1 cellular context compared by ENCODE assay signal in the genomic region with DNA sequence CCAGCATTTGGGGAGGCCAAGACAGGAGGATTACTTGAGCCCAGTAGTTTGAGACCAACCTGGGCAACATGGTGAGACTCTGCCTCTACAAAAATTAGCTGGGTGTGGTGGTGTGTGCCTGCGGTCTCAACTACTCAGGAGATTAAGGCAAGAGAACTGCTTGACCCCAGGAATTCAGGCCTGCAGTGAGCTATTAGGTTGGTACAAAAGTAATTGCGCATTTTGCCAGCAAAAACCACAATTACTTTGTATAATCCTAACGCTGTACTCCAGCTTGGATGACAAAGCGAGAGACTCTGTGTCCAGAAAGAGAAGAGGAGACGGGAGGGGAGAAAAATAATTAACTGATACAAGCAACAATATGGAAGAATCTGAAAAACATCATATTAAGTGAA.
TF ChIP-seq lines count a peak whose summit lies in the region.

No MANE protein-coding gene starts in this region.

TF ChIP-seq in HEK293, 187 proteins besides CTCF, POLR2A, EP300 and RAD21 (continued from another document):
- TF ChIP-seq GLI2 (tag by site-specific recombination; IDR thresholded peaks at IDR 0.05; ENCODE audit: borderline replicate concordance, low read depth) (no peak), HOXD13 (CRISPR knock-in tag; IDR thresholded peaks at IDR 0.05; ENCODE audit: borderline replicate concordance) (no peak), ZBTB48 (tag by site-specific recombination; IDR thresholded peaks at IDR 0.05) (no peak), ZNF416 (tag by site-specific recombination; IDR thresholded peaks at IDR 0.05) (no peak), ZNF354C (tag by site-specific recombination; IDR thresholded peaks at IDR 0.05; ENCODE audit: borderline replicate concordance, low read depth) (no peak), ZNF223 (tag by site-specific recombination; IDR thresholded peaks at IDR 0.05) (no peak), ZNF248 (tag by site-specific recombination; IDR thresholded peaks at IDR 0.05) (no peak), ZNF76 (tag by site-specific recombination; IDR thresholded peaks at IDR 0.05; ENCODE audit: borderline replicate concordance, low read depth) (no peak), ZNF433 (tag by site-specific recombination; IDR thresholded peaks at IDR 0.05; ENCODE audit: low read depth) (no peak), ZNF610 (tag by site-specific recombination; IDR thresholded peaks at IDR 0.05; ENCODE audit: borderline replicate concordance) (no peak), ZNF571 (tag by site-specific recombination; IDR thresholded peaks at IDR 0.05) (no peak), ZNF341 (tag by site-specific recombination; IDR thresholded peaks at IDR 0.05; ENCODE audit: low read depth) (no peak), GLIS1 (tag by site-specific recombination; IDR thresholded peaks at IDR 0.05) (no peak), KLF7 (tag by site-specific recombination; IDR thresholded peaks at IDR 0.05; ENCODE audit: borderline replicate concordance) (0 out of 2 replicates have a peak, but pooled peaks have one; percentile 38), FEZF1 (tag by site-specific recombination; IDR thresholded peaks at IDR 0.05) (peak; percentile 84), ZNF660 (tag by site-specific recombination; IDR thresholded peaks at IDR 0.05) (no peak), KLF8 (tag by site-specific recombination; IDR thresholded peaks at IDR 0.05) (no peak), ZNF366 (tag by site-specific recombination; conservative IDR thresholded peaks at IDR 0.05) (0 out of 2 replicates have a peak, but pooled peaks have one; percentile 12), ZFHX2 (tag by site-specific recombination; conservative IDR thresholded peaks at IDR 0.05) (no peak), ZIC2 (tag by site-specific recombination; IDR thresholded peaks at IDR 0.05) (no peak), ZNF510 (tag by site-specific recombination; IDR thresholded peaks at IDR 0.05; ENCODE audit: insufficient replicate concordance) (no peak), ZFP41 (tag by site-specific recombination; IDR thresholded peaks at IDR 0.05; ENCODE audit: borderline replicate concordance) (no peak), ZBTB49 (tag by site-specific recombination; IDR thresholded peaks at IDR 0.05; ENCODE audit: low read depth) (no peak), ZNF555 (tag by site-specific recombination; conservative IDR thresholded peaks at IDR 0.05) (no peak), ZNF394 (tag by site-specific recombination; IDR thresholded peaks at IDR 0.05; ENCODE audit: borderline replicate concordance) (peak; percentile 32; the same call in 1 of the 2 replicates), ZNF335 (tag by site-specific recombination; conservative IDR thresholded peaks at IDR 0.05) (no peak), HOXC10 (CRISPR knock-in tag; IDR thresholded peaks at IDR 0.05) (no peak), OSR2 (tag by site-specific recombination; IDR thresholded peaks at IDR 0.05) (no peak), KLF1 (tag by site-specific recombination; IDR thresholded peaks at IDR 0.05) (no peak), ZNF670 (tag by site-specific recombination; IDR thresholded peaks at IDR 0.05; ENCODE audit: low read depth) (no peak), ZBTB21 (tag by site-specific recombination; IDR thresholded peaks at IDR 0.05) (no peak), ZNF324 (tag by site-specific recombination; IDR thresholded peaks at IDR 0.05) (no peak), ZNF184 (tag by site-specific recombination; IDR thresholded peaks at IDR 0.05) (no peak), SCRT2 (tag by site-specific recombination; IDR thresholded peaks at IDR 0.05) (no peak), PRDM6 (tag by site-specific recombination; IDR thresholded peaks at IDR 0.05) (0 out of 2 replicates have a peak, but pooled peaks have one; percentile 11), ZNF623 (tag by site-specific recombination; IDR thresholded peaks at IDR 0.05) (no peak), TCF7L2 (IDR thresholded peaks at IDR 0.05; ENCODE audit: borderline replicate concordance, low read depth, low read length) (no peak), ZNF211 (tag by site-specific recombination; IDR thresholded peaks at IDR 0.05; ENCODE audit: low read depth) (no peak), REPIN1 (tag by site-specific recombination; IDR thresholded peaks at IDR 0.05; ENCODE audit: low read depth) (no peak), AEBP2 (tag by site-specific recombination; IDR thresholded peaks at IDR 0.05; ENCODE audit: borderline replicate concordance) (no peak), ZNF146 (tag by site-specific recombination; IDR thresholded peaks at IDR 0.05) (no peak), SCRT1 (tag by site-specific recombination; IDR thresholded peaks at IDR 0.05; ENCODE audit: borderline replicate concordance) (no peak), ZFP37 (tag by site-specific recombination; IDR thresholded peaks at IDR 0.05) (no peak), SP2 (tag by site-specific recombination; IDR thresholded peaks at IDR 0.05) (no peak), ZFP3 (tag by site-specific recombination; IDR thresholded peaks at IDR 0.05; ENCODE audit: low read depth) (no peak), ZNF16 (tag by site-specific recombination; IDR thresholded peaks at IDR 0.05; ENCODE audit: low read depth) (no peak)
- TF ChIP-seq, protein P1, sequence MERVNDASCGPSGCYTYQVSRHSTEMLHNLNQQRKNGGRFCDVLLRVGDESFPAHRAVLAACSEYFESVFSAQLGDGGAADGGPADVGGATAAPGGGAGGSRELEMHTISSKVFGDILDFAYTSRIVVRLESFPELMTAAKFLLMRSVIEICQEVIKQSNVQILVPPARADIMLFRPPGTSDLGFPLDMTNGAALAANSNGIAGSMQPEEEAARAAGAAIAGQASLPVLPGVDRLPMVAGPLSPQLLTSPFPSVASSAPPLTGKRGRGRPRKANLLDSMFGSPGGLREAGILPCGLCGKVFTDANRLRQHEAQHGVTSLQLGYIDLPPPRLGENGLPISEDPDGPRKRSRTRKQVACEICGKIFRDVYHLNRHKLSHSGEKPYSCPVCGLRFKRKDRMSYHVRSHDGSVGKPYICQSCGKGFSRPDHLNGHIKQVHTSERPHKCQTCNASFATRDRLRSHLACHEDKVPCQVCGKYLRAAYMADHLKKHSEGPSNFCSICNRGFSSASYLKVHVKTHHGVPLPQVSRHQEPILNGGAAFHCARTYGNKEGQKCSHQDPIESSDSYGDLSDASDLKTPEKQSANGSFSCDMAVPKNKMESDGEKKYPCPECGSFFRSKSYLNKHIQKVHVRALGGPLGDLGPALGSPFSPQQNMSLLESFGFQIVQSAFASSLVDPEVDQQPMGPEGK (tag by site-specific recombination; IDR thresholded peaks at IDR 0.05) = peak; percentile 13; the same call in 1 of the 2 replicates
- TF ChIP-seq, protein P2, sequence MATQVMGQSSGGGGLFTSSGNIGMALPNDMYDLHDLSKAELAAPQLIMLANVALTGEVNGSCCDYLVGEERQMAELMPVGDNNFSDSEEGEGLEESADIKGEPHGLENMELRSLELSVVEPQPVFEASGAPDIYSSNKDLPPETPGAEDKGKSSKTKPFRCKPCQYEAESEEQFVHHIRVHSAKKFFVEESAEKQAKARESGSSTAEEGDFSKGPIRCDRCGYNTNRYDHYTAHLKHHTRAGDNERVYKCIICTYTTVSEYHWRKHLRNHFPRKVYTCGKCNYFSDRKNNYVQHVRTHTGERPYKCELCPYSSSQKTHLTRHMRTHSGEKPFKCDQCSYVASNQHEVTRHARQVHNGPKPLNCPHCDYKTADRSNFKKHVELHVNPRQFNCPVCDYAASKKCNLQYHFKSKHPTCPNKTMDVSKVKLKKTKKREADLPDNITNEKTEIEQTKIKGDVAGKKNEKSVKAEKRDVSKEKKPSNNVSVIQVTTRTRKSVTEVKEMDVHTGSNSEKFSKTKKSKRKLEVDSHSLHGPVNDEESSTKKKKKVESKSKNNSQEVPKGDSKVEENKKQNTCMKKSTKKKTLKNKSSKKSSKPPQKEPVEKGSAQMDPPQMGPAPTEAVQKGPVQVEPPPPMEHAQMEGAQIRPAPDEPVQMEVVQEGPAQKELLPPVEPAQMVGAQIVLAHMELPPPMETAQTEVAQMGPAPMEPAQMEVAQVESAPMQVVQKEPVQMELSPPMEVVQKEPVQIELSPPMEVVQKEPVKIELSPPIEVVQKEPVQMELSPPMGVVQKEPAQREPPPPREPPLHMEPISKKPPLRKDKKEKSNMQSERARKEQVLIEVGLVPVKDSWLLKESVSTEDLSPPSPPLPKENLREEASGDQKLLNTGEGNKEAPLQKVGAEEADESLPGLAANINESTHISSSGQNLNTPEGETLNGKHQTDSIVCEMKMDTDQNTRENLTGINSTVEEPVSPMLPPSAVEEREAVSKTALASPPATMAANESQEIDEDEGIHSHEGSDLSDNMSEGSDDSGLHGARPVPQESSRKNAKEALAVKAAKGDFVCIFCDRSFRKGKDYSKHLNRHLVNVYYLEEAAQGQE (tag by site-specific recombination; IDR thresholded peaks at IDR 0.05) = no peak
- TF ChIP-seq, protein P3, sequence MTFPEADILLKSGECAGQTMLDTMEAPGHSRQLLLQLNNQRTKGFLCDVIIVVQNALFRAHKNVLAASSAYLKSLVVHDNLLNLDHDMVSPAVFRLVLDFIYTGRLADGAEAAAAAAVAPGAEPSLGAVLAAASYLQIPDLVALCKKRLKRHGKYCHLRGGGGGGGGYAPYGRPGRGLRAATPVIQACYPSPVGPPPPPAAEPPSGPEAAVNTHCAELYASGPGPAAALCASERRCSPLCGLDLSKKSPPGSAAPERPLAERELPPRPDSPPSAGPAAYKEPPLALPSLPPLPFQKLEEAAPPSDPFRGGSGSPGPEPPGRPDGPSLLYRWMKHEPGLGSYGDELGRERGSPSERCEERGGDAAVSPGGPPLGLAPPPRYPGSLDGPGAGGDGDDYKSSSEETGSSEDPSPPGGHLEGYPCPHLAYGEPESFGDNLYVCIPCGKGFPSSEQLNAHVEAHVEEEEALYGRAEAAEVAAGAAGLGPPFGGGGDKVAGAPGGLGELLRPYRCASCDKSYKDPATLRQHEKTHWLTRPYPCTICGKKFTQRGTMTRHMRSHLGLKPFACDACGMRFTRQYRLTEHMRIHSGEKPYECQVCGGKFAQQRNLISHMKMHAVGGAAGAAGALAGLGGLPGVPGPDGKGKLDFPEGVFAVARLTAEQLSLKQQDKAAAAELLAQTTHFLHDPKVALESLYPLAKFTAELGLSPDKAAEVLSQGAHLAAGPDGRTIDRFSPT (tag by site-specific recombination; IDR thresholded peaks at IDR 0.05) = 0 out of 2 replicates have a peak, but pooled peaks have one; percentile 14
- TF ChIP-seq, protein P4, sequence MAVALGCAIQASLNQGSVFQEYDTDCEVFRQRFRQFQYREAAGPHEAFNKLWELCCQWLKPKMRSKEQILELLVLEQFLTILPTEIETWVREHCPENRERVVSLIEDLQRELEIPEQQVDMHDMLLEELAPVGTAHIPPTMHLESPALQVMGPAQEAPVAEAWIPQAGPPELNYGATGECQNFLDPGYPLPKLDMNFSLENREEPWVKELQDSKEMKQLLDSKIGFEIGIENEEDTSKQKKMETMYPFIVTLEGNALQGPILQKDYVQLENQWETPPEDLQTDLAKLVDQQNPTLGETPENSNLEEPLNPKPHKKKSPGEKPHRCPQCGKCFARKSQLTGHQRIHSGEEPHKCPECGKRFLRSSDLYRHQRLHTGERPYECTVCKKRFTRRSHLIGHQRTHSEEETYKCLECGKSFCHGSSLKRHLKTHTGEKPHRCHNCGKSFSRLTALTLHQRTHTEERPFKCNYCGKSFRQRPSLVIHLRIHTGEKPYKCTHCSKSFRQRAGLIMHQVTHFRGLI (tag by site-specific recombination; IDR thresholded peaks at IDR 0.05) = no peak
